ENCODE assay signal across 23 cellular contexts in the genomic region with DNA sequence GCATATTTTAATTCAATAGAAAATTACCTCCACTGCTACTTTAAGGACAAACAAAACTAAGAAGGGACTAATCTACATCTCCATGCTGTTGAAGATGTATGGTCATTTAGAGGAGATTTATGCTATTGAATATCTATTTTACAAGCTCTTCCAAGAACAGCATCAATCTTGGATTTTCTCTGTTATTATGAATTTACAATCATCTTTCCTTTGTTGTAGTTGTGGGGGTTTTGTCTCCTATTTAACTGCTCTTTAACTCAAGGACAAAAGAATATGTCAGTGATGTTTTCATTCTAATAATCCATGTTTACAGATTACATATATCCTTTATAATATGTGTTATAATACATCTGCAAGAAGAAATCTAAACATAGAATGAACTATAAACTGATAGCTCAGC.
"Had no signal": no experiment of that assay in that cellular context is flagged by ENCODE, and none has a peak within 500 bp of the region (broad histone marks: within the 10 kb centered on the region; RNA-seq: fewer than 3 reads in every experiment).

No MANE protein-coding gene starts in this region.

- H3K4me1 ChIP-seq: colonic mucosa, esophagus muscularis mucosa, esophagus squamous epithelium, foreskin keratinocyte, gastrocnemius medialis, gastroesophageal sphincter, heart left ventricle, heart right ventricle had no signal

- H3K9me3 ChIP-seq: colonic mucosa, esophagus squamous epithelium, gastrocnemius medialis, gastroesophageal sphincter had no signal

- H3K27me3 ChIP-seq: colonic mucosa, dorsolateral prefrontal cortex, esophagus muscularis mucosa, esophagus squamous epithelium, foreskin keratinocyte, gastrocnemius medialis, gastroesophageal sphincter, heart left ventricle, heart right ventricle had no signal

- H3K36me3 ChIP-seq: colonic mucosa, esophagus muscularis mucosa, esophagus squamous epithelium, gastrocnemius medialis, gastroesophageal sphincter, heart left ventricle, heart right ventricle had no signal

- H3K4me3 ChIP-seq: colonic mucosa, coronary artery, dorsolateral prefrontal cortex, esophagus muscularis mucosa, esophagus squamous epithelium, gastrocnemius medialis, gastroesophageal sphincter, heart left ventricle, heart right ventricle had no signal

- DNase-seq: colonic mucosa; cortex of kidney; dermis blood vessel endothelial cell; dorsolateral prefrontal cortex; effector CD4-positive, alpha-beta T cell; effector CD8-positive, alpha-beta T cell; effector memory CD4-positive, alpha-beta T cell; effector memory CD8-positive, alpha-beta T cell; endodermal cell; erythroblast; esophagus squamous epithelium; foreskin fibroblast; foreskin keratinocyte; foreskin melanocyte; gastrocnemius medialis; glutamatergic neuron; head of caudate nucleus; heart left ventricle; heart right ventricle had no signal

- H3K27ac ChIP-seq: colonic mucosa, coronary artery, dorsolateral prefrontal cortex, epithelial cell of prostate, esophagus muscularis mucosa, esophagus squamous epithelium, foreskin keratinocyte, gastrocnemius medialis, gastroesophageal sphincter, heart left ventricle, heart right ventricle had no signal
